Comparison of ENCODE assay signal across 23 cellular contexts in the genomic region with DNA sequence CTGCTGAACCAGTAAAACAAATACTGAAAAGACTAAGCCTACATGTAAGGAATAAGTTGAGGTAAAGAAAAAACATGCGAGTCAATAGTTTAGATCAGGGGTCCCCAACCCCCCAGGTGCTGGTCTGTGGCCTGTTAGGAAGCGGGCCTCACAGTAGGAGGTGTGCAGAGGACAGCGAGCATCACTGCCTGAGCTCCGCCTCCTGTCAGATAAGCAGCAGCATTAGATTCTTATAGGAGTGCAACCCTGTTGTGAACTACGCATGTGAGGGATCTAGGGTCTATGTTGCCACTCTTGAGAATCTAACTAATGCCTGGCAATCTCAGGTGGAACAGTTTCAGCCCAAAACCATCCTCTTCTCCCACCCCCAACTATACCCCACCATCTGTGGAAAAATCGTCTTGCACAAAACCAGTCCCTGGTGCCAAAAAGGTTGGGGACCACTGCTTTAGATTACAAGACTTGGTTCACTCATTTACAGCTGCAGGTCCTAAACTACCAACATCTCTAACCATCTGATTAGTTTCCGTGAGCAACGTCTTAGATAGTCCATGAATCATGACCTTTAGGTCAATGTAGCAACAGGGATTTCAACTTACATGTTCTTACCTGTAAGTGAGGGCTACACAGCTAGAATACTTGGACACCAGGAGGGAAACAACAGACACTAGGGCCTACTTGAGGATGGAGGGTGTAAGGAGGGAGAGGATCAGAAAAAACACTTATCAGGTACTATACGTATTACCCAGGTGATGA.
DNase-seq lines count a peak whose midpoint lies in the region; ATAC-seq and TF ChIP-seq lines count a peak whose summit lies in the region.
"Had no signal": no experiment of that assay in that cellular context is flagged by ENCODE, and none has a peak within 500 bp of the region (broad histone marks: within the 10 kb centered on the region; RNA-seq: fewer than 3 reads in every experiment).

No MANE protein-coding gene starts in this region.

- no peak for DNase-seq in activated naive CD4-positive, alpha-beta T cell treated with anti-CD3 and anti-CD28 coated beads, Interleukin-2, amount 10 ng/mL, durations not matched to agents 7 days and 5 days
- DNase-seq in activated naive CD4-positive, alpha-beta T cell treated with anti-CD3 and anti-CD28 coated beads for 36 hours = no peak
- DNase-seq in effector memory CD4-positive, alpha-beta T cell = no peak
- no peak for DNase-seq in NK-92 treated with Interleukin-12 subunit alpha and Interleukin-12 subunit beta, amount 100 ng/mL, for 24 hours (lab: John Stamatoyannopoulos, UW)
- DNase-seq: activated CD8-positive, alpha-beta memory T cell treated with anti-CD3 and anti-CD28 coated beads, Interleukin-2, amount 50 U/mL, for 4 hours; H7; islet precursor cell; mucosa of descending colon; NCI-H1694 treated with DMSO at 0.1 percent for 48 hours; NCI-H526; nucleus accumbens; RPMI8226; substantia nigra; upper lobe of right lung had no signal

- TF ChIP-seq CTCF in neutrophil (IDR thresholded peaks at IDR 0.05) = no peak

- peak overlapping the region; percentile 5 for H3K27ac Mint-ChIP-seq in activated naive CD4-positive, alpha-beta T cell treated with anti-CD3 and anti-CD28 coated beads, Interleukin-2, amount 10 ng/mL, durations not matched to agents 7 days and 5 days
- H3K27ac Mint-ChIP-seq in activated naive CD4-positive, alpha-beta T cell treated with anti-CD3 and anti-CD28 coated beads for 36 hours = no peak overlapping the region
- H3K27ac Mint-ChIP-seq in IgD-negative memory B cell = peak overlapping the region; percentile 31 to 92 (median 85)
- H3K27ac Mint-ChIP-seq: activated T-helper 2 cell treated with anti-CD3 and anti-CD28 coated beads, Interferon-gamma antibody, Interleukin-2, Interleukin-4, amounts not matched to agents 10 μg/mL and 5 μg/mL and 100 μg/mL, durations not matched to agents 14 hours and 24 hours and 36 hours; brain had no signal

- CTCF ChIA-PET in activated naive CD4-positive, alpha-beta T cell treated with anti-CD3 and anti-CD28 coated beads, Interleukin-2, amount 10 ng/mL, durations not matched to agents 7 days and 5 days (lab: Charles Lee) = interaction anchor here (0.7 kb wide), 1 partner anchor 28 kb away, joined by 3 read pairs; no protein-coding TSS in a partner anchor
- CTCF ChIA-PET in activated naive CD4-positive, alpha-beta T cell treated with anti-CD3 and anti-CD28 coated beads for 36 hours (lab: Charles Lee) = no interaction called here

- no peak overlapping the region for H3K4me3 ChIP-seq in effector memory CD4-positive, alpha-beta T cell (ENCODE audit: insufficient read depth, low read depth, low read length, poor library complexity, severe bottlenecking)
- no peak overlapping the region for H3K4me3 ChIP-seq in neutrophil (ENCODE audit: low read depth in 1 of 2, low read length in 1 of 2)
- H3K4me3 ChIP-seq: GM12878, mucosa of descending colon, upper lobe of right lung had no signal

- H3K9me3 ChIP-seq in effector memory CD4-positive, alpha-beta T cell (ENCODE audit: control insufficient read depth, low read length) = no peaks in the 10 kb centered on the region
- no peaks in the 10 kb centered on the region for H3K9me3 ChIP-seq in neutrophil
- H3K9me3 ChIP-seq: mucosa of descending colon, upper lobe of right lung had no signal

- peaks cover 7% of the 10 kb centered on the region for H3K36me3 ChIP-seq in effector memory CD4-positive, alpha-beta T cell (ENCODE audit: control insufficient read depth, insufficient read depth, low read length)
- H3K36me3 ChIP-seq in neutrophil = peaks cover 30% of the 10 kb centered on the region

- no peak for ATAC-seq in GM21447 (IDR thresholded peaks at IDR 0.05; ENCODE audit: unreplicated experiment)
- no peak for ATAC-seq in GM21528 (IDR thresholded peaks at IDR 0.05; ENCODE audit: low FRiP score, unreplicated experiment)
- ATAC-seq: GM12878, mucosa of descending colon, SK-N-SH treated with all-trans-retinoic acid at 6 μM for 48 hours, upper lobe of right lung had no signal

- no peaks in the 10 kb centered on the region for H3K9me3 Mint-ChIP-seq in activated naive CD4-positive, alpha-beta T cell treated with anti-CD3 and anti-CD28 coated beads, Interleukin-2, amount 10 ng/mL, durations not matched to agents 7 days and 5 days
- no peaks in the 10 kb centered on the region for H3K9me3 Mint-ChIP-seq in activated naive CD4-positive, alpha-beta T cell treated with anti-CD3 and anti-CD28 coated beads for 36 hours
- H3K9me3 Mint-ChIP-seq in IgD-negative memory B cell = no peaks in the 10 kb centered on the region
- H3K9me3 Mint-ChIP-seq: activated T-helper 2 cell treated with anti-CD3 and anti-CD28 coated beads, Interferon-gamma antibody, Interleukin-2, Interleukin-4, amounts not matched to agents 10 μg/mL and 5 μg/mL and 100 μg/mL, durations not matched to agents 14 hours and 24 hours and 36 hours had no signal

- H3K4me3 Mint-ChIP-seq in activated naive CD4-positive, alpha-beta T cell treated with anti-CD3 and anti-CD28 coated beads, Interleukin-2, amount 10 ng/mL, durations not matched to agents 7 days and 5 days = no peak overlapping the region
- H3K4me3 Mint-ChIP-seq in activated naive CD4-positive, alpha-beta T cell treated with anti-CD3 and anti-CD28 coated beads for 36 hours = no peak overlapping the region
- peak overlapping the region in 1 of 4 donors; percentile 18 for H3K4me3 Mint-ChIP-seq in IgD-negative memory B cell
- H3K4me3 Mint-ChIP-seq: brain had no signal

- no peaks in the 10 kb centered on the region for H3K27me3 ChIP-seq in effector memory CD4-positive, alpha-beta T cell (replicated peaks; ENCODE audit: control insufficient read depth, insufficient read depth, low read length, poor library complexity, severe bottlenecking)
- H3K27me3 ChIP-seq in neutrophil = no peaks in the 10 kb centered on the region
- H3K27me3 ChIP-seq: upper lobe of right lung had no signal

- H3K27me3 Mint-ChIP-seq in activated naive CD4-positive, alpha-beta T cell treated with anti-CD3 and anti-CD28 coated beads, Interleukin-2, amount 10 ng/mL, durations not matched to agents 7 days and 5 days = peaks cover 3% of the 10 kb centered on the region
- H3K27me3 Mint-ChIP-seq in activated naive CD4-positive, alpha-beta T cell treated with anti-CD3 and anti-CD28 coated beads for 36 hours (ENCODE audit: low read depth) = no peaks in the 10 kb centered on the region
- no peaks in the 10 kb centered on the region for H3K27me3 Mint-ChIP-seq in IgD-negative memory B cell

- intact Hi-C loops in activated naive CD4-positive, alpha-beta T cell treated with anti-CD3 and anti-CD28 coated beads for 36 hours (cut with micrococcal nuclease) = no loop called here

- peak overlapping the region; percentile 36 for H3K27ac ChIP-seq in effector memory CD4-positive, alpha-beta T cell (ENCODE audit: insufficient read depth, low read length, poor library complexity, severe bottlenecking)
- H3K27ac ChIP-seq in neutrophil = peak overlapping the region; percentile 3
- H3K27ac ChIP-seq: KMS-11, upper lobe of right lung had no signal

- peaks cover 21% of the 10 kb centered on the region for H3K4me1 ChIP-seq in effector memory CD4-positive, alpha-beta T cell (ENCODE audit: control insufficient read depth, insufficient read depth, low read length, poor library complexity, severe bottlenecking)
- peaks cover 10 to 20% of the 10 kb centered on the region in 2 experiments for H3K4me1 ChIP-seq in neutrophil (ENCODE audit: control insufficient read depth in 1 of 2, insufficient read depth in 1 of 2, low read depth in 1 of 2, low read length in 1 of 2)
- H3K4me1 ChIP-seq: upper lobe of right lung had no signal

- peaks cover 42% of the 10 kb centered on the region for H3K4me1 Mint-ChIP-seq in activated naive CD4-positive, alpha-beta T cell treated with anti-CD3 and anti-CD28 coated beads, Interleukin-2, amount 10 ng/mL, durations not matched to agents 7 days and 5 days
- peaks cover 33% of the 10 kb centered on the region for H3K4me1 Mint-ChIP-seq in activated naive CD4-positive, alpha-beta T cell treated with anti-CD3 and anti-CD28 coated beads for 36 hours (ENCODE audit: low read depth)
- H3K4me1 Mint-ChIP-seq in IgD-negative memory B cell = peaks cover 25 to 36% (median 26%) of the 10 kb centered on the region in 3 donors

- peaks cover 47% of the 10 kb centered on the region for H3K36me3 Mint-ChIP-seq in activated naive CD4-positive, alpha-beta T cell treated with anti-CD3 and anti-CD28 coated beads, Interleukin-2, amount 10 ng/mL, durations not matched to agents 7 days and 5 days
- H3K36me3 Mint-ChIP-seq in activated naive CD4-positive, alpha-beta T cell treated with anti-CD3 and anti-CD28 coated beads for 36 hours (ENCODE audit: low read depth) = peaks cover 10% of the 10 kb centered on the region
- peaks cover 11% of the 10 kb centered on the region for H3K36me3 Mint-ChIP-seq in IgD-negative memory B cell
- H3K36me3 Mint-ChIP-seq: brain had no signal
